In genomic region chr10:113867904-113868303, GRCh38 we compare ENCODE assay signal across 21 cellular contexts.
"Had no signal": no experiment of that assay in that cellular context is flagged by ENCODE, and none has a peak within 500 bp of the region (broad histone marks: within the 10 kb centered on the region; RNA-seq: fewer than 3 reads in every experiment).

No MANE protein-coding gene starts in this region.

- DNase-seq: activated CD4-positive, alpha-beta T cell treated with anti-CD3 and anti-CD28 coated beads for 36 hours; activated CD4-positive, CD25-positive, alpha-beta regulatory T cell; activated CD8-positive, alpha-beta memory T cell treated with anti-CD3 and anti-CD28 coated beads, Interleukin-2, amount 10 ng/mL, durations not matched to agents 7 days and 5 days; activated CD8-positive, alpha-beta T cell treated with anti-CD3 and anti-CD28 coated beads, Interleukin-2, amount 10 ng/mL, durations not matched to agents 7 days and 5 days; activated T-cell treated with anti-CD3 and anti-CD28 coated beads, Interleukin-2, amount 50 U/mL, for 48 hours; anterior cingulate cortex; cerebellar nuclear complex; colonic mucosa; effector CD8-positive, alpha-beta T cell; esophagus squamous epithelium; foreskin melanocyte; heart right ventricle; mesendoderm; natural killer cell; stimulated activated CD4-positive, alpha-beta T cell treated with anti-CD3 and anti-CD28 coated beads, Interleukin-1b, Interleukin-23, amount 100 ng/mL, for 48 hours; stimulated activated CD4-positive, alpha-beta T cell treated with anti-CD3 and anti-CD28 coated beads, Interleukin-4, amount 100 ng/mL, for 4 hours; stimulated activated CD8-positive, alpha-beta memory T cell treated with anti-CD3 and anti-CD28 coated beads, Interleukin-4, amount 100 ng/mL, for 48 hours; stimulated activated naive CD8-positive, alpha-beta T cell treated with anti-CD3 and anti-CD28 coated beads, Interleukin-15, amount 100 ng/mL, for 72 hours; substantia nigra had no signal

- ATAC-seq: activated CD4-positive, alpha-beta T cell treated with anti-CD3 and anti-CD28 coated beads for 36 hours; activated CD8-positive, alpha-beta memory T cell treated with anti-CD3 and anti-CD28 coated beads, Interleukin-2, amount 10 ng/mL, durations not matched to agents 7 days and 5 days; activated CD8-positive, alpha-beta T cell treated with anti-CD3 and anti-CD28 coated beads, Interleukin-2, amount 10 ng/mL, durations not matched to agents 7 days and 5 days; heart right ventricle; left lobe of liver; natural killer cell; stimulated activated memory B cell treated with anti-CD40 and anti-IgM and Interleukin-4, amounts not matched to agents 10 μg/mL and 1 μg/mL and 100 μg/mL, for 72 hours; stimulated activated naive CD8-positive, alpha-beta T cell treated with anti-CD3 and anti-CD28 coated beads, Interleukin-15, amount 100 ng/mL, for 72 hours had no signal
